ENCODE assay signal across 23 cellular contexts in the genomic region with DNA sequence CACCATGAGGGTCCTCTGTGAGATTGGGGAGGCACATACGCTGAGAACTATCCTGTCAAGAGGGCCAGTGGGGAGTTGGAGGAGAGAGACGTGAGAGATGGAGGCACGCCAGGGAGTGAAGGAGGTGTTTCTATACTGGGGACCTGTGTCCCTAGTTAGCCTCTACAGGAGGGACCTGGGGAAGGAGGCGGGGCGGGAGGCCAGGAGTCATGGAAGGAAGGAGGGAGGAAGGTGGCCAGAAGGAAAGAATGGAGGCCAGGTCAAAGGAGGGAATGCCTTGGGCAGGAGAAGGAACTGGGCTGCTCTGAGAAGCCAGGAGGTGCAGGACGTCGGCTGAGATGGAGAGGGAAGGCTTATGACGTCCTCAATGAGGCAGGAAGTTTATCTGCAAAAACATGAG.
DNase-seq lines count a peak whose midpoint lies in the region; ATAC-seq and TF ChIP-seq lines count a peak whose summit lies in the region.
"Had no signal": no experiment of that assay in that cellular context is flagged by ENCODE, and none has a peak within 500 bp of the region (broad histone marks: within the 10 kb centered on the region; RNA-seq: fewer than 3 reads in every experiment).

No MANE protein-coding gene starts in this region.

- no peak overlapping the region for H4K5ac ChIP-seq in IMR-90 (ENCODE audit: low read depth, low read length)

- ATAC-seq in IMR-90 (ENCODE audit: low read depth) (no peak), left lobe of liver (peak; percentile 33)
- ATAC-seq: A549, K562, upper lobe of right lung had no signal

- CTCF ChIA-PET in IMR-90 (lab: Yijun Ruan, JAX): interaction anchor here (0.7 kb wide), 1 partner anchor 1613 kb away, joined by 3 read pairs; no protein-coding TSS in a partner anchor

- no peak overlapping the region for H4K8ac ChIP-seq in IMR-90 (ENCODE audit: low read depth in 2 of 2, low read length in 2 of 2)

- no peak overlapping the region for H2BK20ac ChIP-seq in IMR-90 (ENCODE audit: low read depth, low read length)

- H3K79me1 ChIP-seq in IMR-90 (ENCODE audit: low read depth in 1 of 2, low read length in 2 of 2): no peaks in the 10 kb centered on the region

- H3K56ac ChIP-seq in IMR-90 (ENCODE audit: extremely low read depth, insufficient read depth, low read length): no peak overlapping the region

- no peak for TF ChIP-seq RAD21 in IMR-90 (IDR thresholded peaks at IDR 0.05; ENCODE audit: low read length)

- H3K4ac ChIP-seq in IMR-90 (ENCODE audit: low read depth, low read length): no peak overlapping the region

- H3K36me3 ChIP-seq in IMR-90 (ENCODE audit: control insufficient read depth, insufficient read depth, low read length) (no peaks in the 10 kb centered on the region), esophagus (ENCODE audit: control insufficient read depth in 2 of 2, insufficient read depth in 2 of 2, low read length in 1 of 2) (no peaks in the 10 kb centered on the region), spleen (no peaks in the 10 kb centered on the region), breast epithelium (no peaks in the 10 kb centered on the region), BE2C (no peaks in the 10 kb centered on the region)
- H3K36me3 ChIP-seq: upper lobe of right lung, WERI-Rb-1 had no signal

- H3K4me1 ChIP-seq in IMR-90 (ENCODE audit: control insufficient read depth, insufficient read depth, low read length): peaks cover 6% of the 10 kb centered on the region; the same call in 1 of the 2 replicates
- H3K4me1 ChIP-seq in esophagus (ENCODE audit: control insufficient read depth in 2 of 2, insufficient read depth in 2 of 2, low read length in 1 of 2): peaks cover 5 to 8% of the 10 kb centered on the region in 2 donors
- peaks cover 0 to 46% (median 4%) of the 10 kb centered on the region in 6 donors for H3K4me1 ChIP-seq in spleen
- H3K4me1 ChIP-seq in breast epithelium: no peaks in the 10 kb centered on the region
- H3K4me1 ChIP-seq in BE2C: no peaks in the 10 kb centered on the region
- H3K4me1 ChIP-seq: upper lobe of right lung had no signal

- no peak overlapping the region for H2BK15ac ChIP-seq in IMR-90 (ENCODE audit: low read depth, low read length)

- no peak for TF ChIP-seq CTCF in IMR-90 (conservative IDR thresholded peaks at IDR 0.05; ENCODE audit: low read depth, low read length)
- TF ChIP-seq CTCF in spleen (IDR thresholded peaks at IDR 0.05 in 8 of 11, conservative IDR thresholded peaks at IDR 0.05 in 3 of 11): no peak
- no peak for TF ChIP-seq CTCF in breast epithelium (IDR thresholded peaks at IDR 0.05)
- no peak for TF ChIP-seq CTCF in BE2C (IDR thresholded peaks at IDR 0.05; ENCODE audit: low read depth, low read length)

- H2AFZ ChIP-seq in IMR-90 (replicated peaks; ENCODE audit: low read length, poor library complexity): peak overlapping the region; percentile 61

- no peak overlapping the region for H2BK120ac ChIP-seq in IMR-90 (ENCODE audit: low read depth, low read length)

- TF ChIP-seq POLR2A in IMR-90 (IDR thresholded peaks at IDR 0.05; ENCODE audit: low read depth, low read length) (no peak), spleen (IDR thresholded peaks at IDR 0.05) (no peak), breast epithelium (IDR thresholded peaks at IDR 0.05) (no peak)

- no peak overlapping the region for H3K9ac ChIP-seq in IMR-90 (ENCODE audit: low read depth, low read length)

- in situ Hi-C loops in IMR-90 (cut with MboI; ENCODE audit: low sequenced_read_pairs): no loop called here

- H3K9me1 ChIP-seq in IMR-90 (ENCODE audit: insufficient read depth, low read length): no peaks in the 10 kb centered on the region; the same call in none of the 2 replicates

- H2AK9ac ChIP-seq in IMR-90 (replicated peaks; ENCODE audit: low read depth, low read length, poor library complexity): no peak overlapping the region

- H3K4me3 ChIP-seq in IMR-90 (ENCODE audit: insufficient read depth, low read depth, low read length): no peak overlapping the region
- no peak overlapping the region for H3K4me3 ChIP-seq in esophagus (ENCODE audit: low read depth in 1 of 2, low read length in 2 of 2)
- no peak overlapping the region for H3K4me3 ChIP-seq in spleen
- no peak overlapping the region for H3K4me3 ChIP-seq in breast epithelium
- no peak overlapping the region for H3K4me3 ChIP-seq in BE2C (ENCODE audit: low read depth, low read length)
- H3K4me3 ChIP-seq: A549, K562, upper lobe of right lung had no signal

- intact Hi-C loops in IMR-90 (cut with micrococcal nuclease): no loop called here
- intact Hi-C loops in spleen (cut with DNase I; ENCODE audit: low total_unique reads): no loop called here
- intact Hi-C loops in breast epithelium (cut with DNase I; ENCODE audit: low total_unique reads): no loop called here

- POLR2A ChIA-PET in IMR-90 (lab: Charles Lee; ENCODE audit: unreplicated experiment): no interaction called here

- no peaks in the 10 kb centered on the region for H3K9me3 ChIP-seq in IMR-90 (ENCODE audit: control insufficient read depth, insufficient read depth, low read length)
- no peaks in the 10 kb centered on the region for H3K9me3 ChIP-seq in esophagus (ENCODE audit: control insufficient read depth in 2 of 2, insufficient read depth in 1 of 2, low read depth in 1 of 2, low read length in 1 of 2)
- no peaks in the 10 kb centered on the region for H3K9me3 ChIP-seq in spleen
- no peaks in the 10 kb centered on the region for H3K9me3 ChIP-seq in breast epithelium
- no peaks in the 10 kb centered on the region for H3K9me3 ChIP-seq in BE2C
- H3K9me3 ChIP-seq: A549, upper lobe of right lung had no signal

- DNase-seq in IMR-90 (no peak), left lobe of liver (ENCODE audit: low spot score) (no peak), spleen (peak; percentile 56), breast epithelium (ENCODE audit: low spot score in 2 of 2) (no peak), BE2C (no peak), hypothalamus (lab: John Stamatoyannopoulos, UW) (no peak), NCI-H1694 treated with DMSO at 0.1 percent for 48 hours (lab: John Stamatoyannopoulos, UW) (no peak)
- DNase-seq: activated CD4-positive, alpha-beta T cell treated with anti-CD3 and anti-CD28 coated beads, Interleukin-2, amount 10 ng/mL, durations not matched to agents 24 days and 14 days; activated naive CD4-positive, alpha-beta T cell treated with anti-CD3 and anti-CD28 coated beads, Interleukin-2, amount 50 U/mL, for 16 hours; CD8-positive, alpha-beta memory T cell; DMS153; mammary epithelial cell; NCI-H1417; OCI-M1; SHP77; stimulated activated CD4-positive, alpha-beta T cell treated with anti-CD3 and anti-CD28 coated beads, Interleukin-4, amount 100 ng/mL, for 4 hours; stimulated activated naive CD4-positive, alpha-beta T cell treated with Interleukin-2 at 50 U/mL for 16 hours; T-helper 9 cell; upper lobe of right lung; WERI-Rb-1 had no signal

- H4K20me1 ChIP-seq in IMR-90 (ENCODE audit: insufficient read depth, low read length): no peaks in the 10 kb centered on the region

- no peak overlapping the region for H3K4me2 ChIP-seq in IMR-90 (ENCODE audit: low read depth, low read length)
- H3K4me2 ChIP-seq: A549 had no signal

- BruUV-seq in IMR-90 (replicated peaks; lab: Mats Ljungman, UMichigan): no TSS peak

- H4K91ac ChIP-seq in IMR-90 (ENCODE audit: insufficient read depth, low read depth, low read length): no peak overlapping the region

- no peak overlapping the region for H3K27ac ChIP-seq in IMR-90 (ENCODE audit: insufficient read depth, low read length)
- H3K27ac ChIP-seq in esophagus (ENCODE audit: low read depth in 2 of 2, low read length in 1 of 2): peak overlapping the region; percentile 30 to 74
- peak overlapping the region in 7 of 8 donors; percentile 20 to 76 (median 69) for H3K27ac ChIP-seq in spleen
- no peak overlapping the region for H3K27ac ChIP-seq in breast epithelium
- H3K27ac ChIP-seq: A549, upper lobe of right lung, WERI-Rb-1 had no signal

- no peak overlapping the region for H2BK5ac ChIP-seq in IMR-90 (ENCODE audit: low read depth, low read length, poor library complexity, severe bottlenecking)

- H3K27me3 ChIP-seq in IMR-90 (ENCODE audit: control insufficient read depth, insufficient read depth, low read length) (peaks cover 34% of the 10 kb centered on the region), esophagus (ENCODE audit: control insufficient read depth in 1 of 2, insufficient read depth in 2 of 2, low read length in 2 of 2) (no peaks in the 10 kb centered on the region), spleen (replicated peaks in 1 of 7) (peaks cover 0 to 9% (median 0%) of the 10 kb centered on the region in 7 donors), breast epithelium (no peaks in the 10 kb centered on the region), BE2C (no peaks in the 10 kb centered on the region)
- H3K27me3 ChIP-seq: upper lobe of right lung had no signal

- H2AK5ac ChIP-seq in IMR-90 (ENCODE audit: low read depth, low read length): no peak overlapping the region

- no peak overlapping the region for H3K23ac ChIP-seq in IMR-90 (ENCODE audit: low read depth, low read length)

- H3K18ac ChIP-seq in IMR-90 (ENCODE audit: low read depth, low read length): no peak overlapping the region

- dilution Hi-C loops in IMR-90 (cut with HindIII; ENCODE audit: low sequenced_read_pairs, unreplicated experiment): no loop called here

- 42% methylated on average over 3 of the region's 8 CpGs; no CpG with 5 or more reads in 1 of the 2 experiments for WGBS in IMR-90 (ENCODE audit: extremely low coverage in 2 of 2, insufficient read length in 1 of 2), 2 experiments
- 74 to 81% methylated on average over 8 of the region's 8 CpGs for WGBS in esophagus, 2 donors
- 62 to 81% (median 74%) methylated on average over 8 of the region's 8 CpGs for WGBS in spleen, 5 donors

- H3K14ac ChIP-seq in IMR-90 (replicated peaks; ENCODE audit: low read depth, low read length): no peak overlapping the region

TF ChIP-seq in IMR-90, 13 proteins besides CTCF, POLR2A, EP300 and RAD21 (continues in another document):
- TF ChIP-seq RFX5 (IDR thresholded peaks at IDR 0.05; ENCODE audit: low read depth, low read length) (no peak), SMC3 (IDR thresholded peaks at IDR 0.05; ENCODE audit: low read depth, low read length) (no peak), NFE2L2 (IDR thresholded peaks at IDR 0.05; ENCODE audit: low read depth, low read length) (no peak), MXI1 (IDR thresholded peaks at IDR 0.05; ENCODE audit: borderline replicate concordance, low read depth, low read length) (no peak), CEBPB (IDR thresholded peaks at IDR 0.05; ENCODE audit: low read depth, low read length) (no peak), RCOR1 (IDR thresholded peaks at IDR 0.05; ENCODE audit: insufficient replicate concordance, low read length) (no peak), MAFK (IDR thresholded peaks at IDR 0.05; ENCODE audit: low read depth, low read length) (no peak)
- TF ChIP-seq, protein P1, sequence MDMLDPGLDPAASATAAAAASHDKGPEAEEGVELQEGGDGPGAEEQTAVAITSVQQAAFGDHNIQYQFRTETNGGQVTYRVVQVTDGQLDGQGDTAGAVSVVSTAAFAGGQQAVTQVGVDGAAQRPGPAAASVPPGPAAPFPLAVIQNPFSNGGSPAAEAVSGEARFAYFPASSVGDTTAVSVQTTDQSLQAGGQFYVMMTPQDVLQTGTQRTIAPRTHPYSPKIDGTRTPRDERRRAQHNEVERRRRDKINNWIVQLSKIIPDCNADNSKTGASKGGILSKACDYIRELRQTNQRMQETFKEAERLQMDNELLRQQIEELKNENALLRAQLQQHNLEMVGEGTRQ (IDR thresholded peaks at IDR 0.05; ENCODE audit: low read depth, low read length): no peak

Comparison
In these comparisons a context has a peak if more than half of its experiments do, and no peak if none do; other contexts are left out.
1. H3K27ac ChIP-seq: peak in esophagus (2 of 2) and spleen (7 of 8); none in IMR-90 (single experiment) and breast epithelium (0 of 2).